Comparison of ENCODE assay signal across 11 cellular contexts in genomic region chr10:75959209-75959608, GRCh38.
DNase-seq lines count a peak whose midpoint lies in the region; ATAC-seq and TF ChIP-seq lines count a peak whose summit lies in the region.
"Had no signal": no experiment of that assay in that cellular context is flagged by ENCODE, and none has a peak within 500 bp of the region (broad histone marks: within the 10 kb centered on the region; RNA-seq: fewer than 3 reads in every experiment).

No MANE protein-coding gene starts in this region.

- H3K9me2 ChIP-seq in OCI-LY7 (ENCODE audit: insufficient read depth, low read length) = no peaks in the 10 kb centered on the region

- TF ChIP-seq CTCF in fibroblast of the aortic adventitia (IDR thresholded peaks at IDR 0.05; ENCODE audit: insufficient read depth, low read length) (no peak), OCI-LY7 (conservative IDR thresholded peaks at IDR 0.05; ENCODE audit: low read length) (no peak)

- BruUV-seq in OCI-LY7 (replicated peaks; lab: Mats Ljungman, UMichigan) = no TSS peak

- no peaks in the 10 kb centered on the region for H3K36me3 ChIP-seq in OCI-LY7 (ENCODE audit: insufficient read depth, low read length)

- H3K4me2 ChIP-seq in OCI-LY7 (ENCODE audit: low read length) = no peak overlapping the region

- H2AFZ ChIP-seq in OCI-LY7 (ENCODE audit: low read length) = no peak overlapping the region

- no peaks in the 10 kb centered on the region for H3K9me3 ChIP-seq in OCI-LY7 (ENCODE audit: low read length)

- no peaks in the 10 kb centered on the region for H3K79me2 ChIP-seq in OCI-LY7 (ENCODE audit: insufficient read depth, low read depth, low read length)

- ATAC-seq in SK-N-SH treated with all-trans-retinoic acid at 6 μM for 48 hours (peak; percentile 82), HG02840 (IDR thresholded peaks at IDR 0.05; ENCODE audit: low FRiP score, unreplicated experiment) (no peak)

- H3K27ac ChIP-seq in OCI-LY7 (ENCODE audit: low read depth, low read length, poor library complexity, severe bottlenecking) = no peak overlapping the region
- H3K27ac ChIP-seq: dorsolateral prefrontal cortex had no signal

- POLR2A ChIA-PET in OCI-LY7 (lab: Charles Lee) = no interaction called here

- no peaks in the 10 kb centered on the region for H4K20me1 ChIP-seq in OCI-LY7 (ENCODE audit: insufficient read depth, low read length)

- intact Hi-C loops in OCI-LY7 (cut with micrococcal nuclease; ENCODE audit: unreplicated experiment) (no loop called here), head of caudate nucleus (cut with DNase I) (no loop called here)

- H3K4me3 ChIP-seq in fibroblast of the aortic adventitia (ENCODE audit: low read depth, low read length) = no peak overlapping the region
- no peak overlapping the region for H3K4me3 ChIP-seq in skeletal muscle cell (ENCODE audit: low read depth, low read length)
- no peak overlapping the region for H3K4me3 ChIP-seq in OCI-LY7 (ENCODE audit: low read depth, low read length, poor library complexity, severe bottlenecking)
- H3K4me3 ChIP-seq: dorsolateral prefrontal cortex had no signal

- no peaks in the 10 kb centered on the region for H3K4me1 ChIP-seq in OCI-LY7 (ENCODE audit: insufficient read depth, low read length, poor library complexity, severe bottlenecking)

- DNase-seq in GM04503 (ENCODE audit: low read depth) = peak; percentile 71
- DNase-seq in fibroblast of the aortic adventitia (ENCODE audit: low read depth) = peak; percentile 72
- DNase-seq in skeletal muscle cell (ENCODE audit: low read depth) = peak; percentile 55
- no peak for DNase-seq in superior temporal gyrus (ENCODE audit: extremely low spot score)
- no peak for DNase-seq in OCI-LY7 (ENCODE audit: low spot score)
- DNase-seq in head of caudate nucleus = no peak
- DNase-seq: activated CD4-positive, alpha-beta T cell treated with anti-CD3 and anti-CD28 coated beads, Interleukin-2, amount 10 ng/mL, durations not matched to agents 24 days and 14 days; dorsolateral prefrontal cortex; GDM1 had no signal

- CTCF ChIA-PET in OCI-LY7 (lab: Charles Lee; ENCODE audit: unreplicated experiment) = no interaction called here

TF ChIP-seq in SK-N-SH treated with all-trans-retinoic acid at 6 μM for 48 hours, 23 proteins besides CTCF, POLR2A, EP300 and RAD21:
- TF ChIP-seq SNAI2 (CRISPR knock-in tag; IDR thresholded peaks at IDR 0.05) (no peak), ZC3H10 (CRISPR knock-in tag; IDR thresholded peaks at IDR 0.05) (no peak), CSDC2 (CRISPR knock-in tag; IDR thresholded peaks at IDR 0.05) (no peak), ISL1 (CRISPR knock-in tag; IDR thresholded peaks at IDR 0.05) (no peak), TOX (CRISPR knock-in tag; IDR thresholded peaks at IDR 0.05; ENCODE audit: borderline replicate concordance) (no peak), ZFP30 (CRISPR knock-in tag; IDR thresholded peaks at IDR 0.05) (no peak), ZFP3 (CRISPR knock-in tag; IDR thresholded peaks at IDR 0.05) (no peak), OSR1 (CRISPR knock-in tag; IDR thresholded peaks at IDR 0.05) (no peak), BACH2 (CRISPR knock-in tag; IDR thresholded peaks at IDR 0.05; ENCODE audit: borderline replicate concordance) (no peak), GLIS3 (CRISPR knock-in tag; IDR thresholded peaks at IDR 0.05) (no peak), TCF4 (CRISPR knock-in tag; IDR thresholded peaks at IDR 0.05; ENCODE audit: borderline replicate concordance) (no peak)

Comparison
In these comparisons a context has a peak if more than half of its experiments do, and no peak if none do; other contexts are left out.
1. DNase-seq: peak in GM04503 (single experiment), fibroblast of the aortic adventitia (single experiment) and skeletal muscle cell (single experiment); none in superior temporal gyrus (single experiment), OCI-LY7 (single experiment) and head of caudate nucleus (0 of 42).